Comparison of ENCODE assay signal across 1 cellular context in genomic region chr9:136944094-136944518, GRCh38.
TF ChIP-seq lines count a peak whose summit lies in the region.

No MANE protein-coding gene starts in this region.

TF ChIP-seq in GM12878, 131 proteins besides CTCF, POLR2A, EP300 and RAD21 (continued from another document):
- TF ChIP-seq IRF5 (IDR thresholded peaks at IDR 0.05; ENCODE audit: borderline replicate concordance) = no peak
- no peak for TF ChIP-seq SIX5 (IDR thresholded peaks at IDR 0.05; ENCODE audit: low read depth, low read length, severe bottlenecking)
- TF ChIP-seq NRF1 (conservative IDR thresholded peaks at IDR 0.05; ENCODE audit: low read depth, low read length) = no peak
